In the genomic region with DNA sequence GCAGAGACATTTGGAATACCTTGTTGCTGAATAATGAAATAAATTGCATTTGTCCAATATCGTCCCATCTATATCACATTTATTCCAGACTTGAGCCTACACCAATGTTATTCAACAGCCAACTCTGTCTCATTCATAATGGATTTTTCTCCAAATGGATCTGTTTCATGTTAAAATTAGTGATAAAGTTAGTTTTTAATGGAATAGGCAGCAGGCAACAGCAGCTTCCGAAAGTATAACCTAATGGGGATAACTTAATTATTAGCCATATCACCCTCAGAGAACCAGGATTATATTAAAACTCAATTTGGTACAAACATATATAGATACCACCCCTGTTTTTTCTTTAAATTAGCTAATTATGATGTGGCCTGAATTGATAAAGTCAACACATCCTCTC, we compare ENCODE assay signal across 15 cellular contexts.
DNase-seq lines count a peak whose midpoint lies in the region; ATAC-seq, FAIRE-seq and TF ChIP-seq lines count a peak whose summit lies in the region.
"Had no signal": no experiment of that assay in that cellular context is flagged by ENCODE, and none has a peak within 500 bp of the region (broad histone marks: within the 10 kb centered on the region; RNA-seq: fewer than 3 reads in every experiment).

No MANE protein-coding gene starts in this region.

- in situ Hi-C loops in GM12878 (cut with MboI) (no loop called here), GM13977 (cut with MboI; ENCODE audit: low pct_unique_long_range_greater_than_20kb, low sequenced_read_pairs, unreplicated experiment) (no loop called here)

- TF ChIP-seq CTCF in SK-N-SH (IDR thresholded peaks at IDR 0.05) = no peak
- TF ChIP-seq CTCF in GM12878 (IDR thresholded peaks at IDR 0.05 in 2 of 3, conservative IDR thresholded peaks at IDR 0.05 in 1 of 3; ENCODE audit: control insufficient read depth in 2 of 3, extremely low read depth in 1 of 3, insufficient read depth in 1 of 3, low read depth in 3 of 3, low read length in 3 of 3) = no peak
- no peak for TF ChIP-seq CTCF in GM13977 (IDR thresholded peaks at IDR 0.05; ENCODE audit: extremely low read depth, insufficient read depth, missing control alignments)

- H3K9ac ChIP-seq in SK-N-SH = no peak overlapping the region
- H3K9ac ChIP-seq in GM12878 (ENCODE audit: control insufficient read depth, insufficient read depth, low read length) = no peak overlapping the region

- DNase-seq in CD4-positive, alpha-beta memory T cell = no peak
- peak; percentile 28 for DNase-seq in SK-N-SH
- no peak for DNase-seq in GM12878 (ENCODE audit: low read depth, low spot score)
- no peak for DNase-seq in natural killer cell treated with Interleukin-12 subunit alpha and Interleukin-12 subunit beta and Interleukin-15 and Interleukin-18, amount 100 ng/mL, for 72 hours (ENCODE audit: low spot score)
- no peak for DNase-seq in activated naive CD4-positive, alpha-beta T cell treated with anti-CD3 and anti-CD28 coated beads, Interleukin-2, amount 50 U/mL, for 16 hours
- DNase-seq in GM13977 (ENCODE audit: low spot score) = no peak
- DNase-seq: C1 segment of cervical spinal cord, DMS79, HCEC 1CT, HFFc6 had no signal

- H4K20me1 ChIP-seq in SK-N-SH (ENCODE audit: insufficient read depth) (no peaks in the 10 kb centered on the region), GM12878 (ENCODE audit: control insufficient read depth, insufficient read depth) (no peaks in the 10 kb centered on the region)

- POLR2A ChIA-PET in CD4-positive, alpha-beta memory T cell (lab: Charles Lee; ENCODE audit: partially characterized antibody) = interaction anchor here (3.0 to 28.8 kb wide), 4 partner anchors 14 to 275 kb away, joined by 8 to 628 read pairs (median 210); no protein-coding TSS in a partner anchor
- POLR2A ChIA-PET in SK-N-SH (lab: Yijun Ruan, JAX) (no interaction called here), GM12878 (lab: Charles Lee) (interaction anchor here (0.6 to 4.5 kb wide), 6 partner anchors 8 to 86 kb away, joined by 3 to 37 read pairs (median 7); partner anchors contain the start of gene ICE2)

- SMC1A ChIA-PET in GM12878 (lab: Charles Lee; ENCODE audit: uncharacterized antibody, unreplicated experiment) = interaction anchor here (0.7 to 18.4 kb wide), 14 partner anchors 9 to 351 kb away, joined by 3 to 480 read pairs (median 6); partner anchors contain the start of gene ICE2

- peaks cover 69 to 88% (median 76%) of the 10 kb centered on the region in 4 donors for H3K4me1 Mint-ChIP-seq in CD4-positive, alpha-beta memory T cell
- H3K4me1 Mint-ChIP-seq in natural killer cell treated with Interleukin-12 subunit alpha and Interleukin-12 subunit beta and Interleukin-15 and Interleukin-18, amount 100 ng/mL, for 72 hours (ENCODE audit: low read depth in 2 of 2) = peaks cover 64 to 70% of the 10 kb centered on the region in 2 donors

- H3K36me3 Mint-ChIP-seq in CD4-positive, alpha-beta memory T cell = peaks cover 20 to 49% of the 10 kb centered on the region in 2 donors
- peaks cover 15% of the 10 kb centered on the region for H3K36me3 Mint-ChIP-seq in natural killer cell treated with Interleukin-12 subunit alpha and Interleukin-12 subunit beta and Interleukin-15 and Interleukin-18, amount 100 ng/mL, for 72 hours

- H3K27ac ChIP-seq in CD4-positive, alpha-beta memory T cell (ENCODE audit: low read depth, low read length) = peak overlapping the region; percentile 14
- H3K27ac ChIP-seq in SK-N-SH (ENCODE audit: low read depth in 2 of 2, low read length in 1 of 2) = no peak overlapping the region
- H3K27ac ChIP-seq in GM12878 (ENCODE audit: control insufficient read depth, insufficient read depth) = peak overlapping the region; percentile 90

- no peaks in the 10 kb centered on the region for H3F3A ChIP-seq in SK-N-SH (replicated peaks; ENCODE audit: insufficient read depth)

- H3K36me3 ChIP-seq in CD4-positive, alpha-beta memory T cell (ENCODE audit: insufficient read depth, low read length) = no peaks in the 10 kb centered on the region
- H3K36me3 ChIP-seq in SK-N-SH (replicated peaks in 1 of 2; ENCODE audit: control insufficient read depth in 1 of 2, insufficient read depth in 2 of 2, low read length in 1 of 2) (no peaks in the 10 kb centered on the region), GM12878 (ENCODE audit: control insufficient read depth in 2 of 2, insufficient read depth in 2 of 2, low read length in 1 of 2) (no peaks in the 10 kb centered on the region)

- peaks cover 96% of the 10 kb centered on the region for H3K4me1 ChIP-seq in CD4-positive, alpha-beta memory T cell (ENCODE audit: insufficient read depth, low read length)
- H3K4me1 ChIP-seq in SK-N-SH (ENCODE audit: control insufficient read depth in 1 of 2, insufficient read depth in 2 of 2, low read depth in 1 of 2, low read length in 1 of 2) = peaks cover 0 to 11% of the 10 kb centered on the region in 2 experiments; a peak in 2 of 4 replicates
- peaks cover 57% of the 10 kb centered on the region for H3K4me1 ChIP-seq in GM12878 (ENCODE audit: control insufficient read depth, insufficient read depth, low read length)

- H3K27me3 ChIP-seq in CD4-positive, alpha-beta memory T cell (ENCODE audit: insufficient read depth, low read length) = no peaks in the 10 kb centered on the region
- H3K27me3 ChIP-seq in SK-N-SH (ENCODE audit: insufficient read depth) = no peaks in the 10 kb centered on the region
- H3K27me3 ChIP-seq in GM12878 (replicated peaks in 1 of 2; ENCODE audit: control insufficient read depth in 2 of 2, insufficient read depth in 2 of 2, low read length in 1 of 2) = no peaks in the 10 kb centered on the region

- H3K79me2 ChIP-seq in SK-N-SH (ENCODE audit: insufficient read depth) (no peaks in the 10 kb centered on the region), GM12878 (ENCODE audit: control insufficient read depth, insufficient read depth, low read length) (peaks cover 76% of the 10 kb centered on the region)

- no peak for TF ChIP-seq POLR2A in GM12878 (IDR thresholded peaks at IDR 0.05; ENCODE audit: low read depth, low read length)

- no peaks in the 10 kb centered on the region for H3K9me3 ChIP-seq in CD4-positive, alpha-beta memory T cell (ENCODE audit: control insufficient read depth in 1 of 2, low read length in 2 of 2)
- H3K9me3 ChIP-seq in SK-N-SH (no peaks in the 10 kb centered on the region), GM12878 (replicated peaks; ENCODE audit: control insufficient read depth, insufficient read depth, low read length) (no peaks in the 10 kb centered on the region)

- H3K27ac Mint-ChIP-seq in CD4-positive, alpha-beta memory T cell = peak overlapping the region; percentile 10 to 96 (median 91)
- H3K27ac Mint-ChIP-seq in natural killer cell treated with Interleukin-12 subunit alpha and Interleukin-12 subunit beta and Interleukin-15 and Interleukin-18, amount 100 ng/mL, for 72 hours = peak overlapping the region; percentile 69 to 80
- H3K27ac Mint-ChIP-seq: B cell, HFFc6 had no signal

- no peaks in the 10 kb centered on the region for H3K9me2 ChIP-seq in SK-N-SH

- intact Hi-C loops in CD4-positive, alpha-beta memory T cell (cut with micrococcal nuclease) = no loop called here
- intact Hi-C loops in GM12878 (cut with micrococcal nuclease; ENCODE audit: unreplicated experiment) = no loop called here

- H3K9me3 Mint-ChIP-seq in CD4-positive, alpha-beta memory T cell = peaks cover 0 to 2% (median 0%) of the 10 kb centered on the region in 8 donors
- H3K9me3 Mint-ChIP-seq in natural killer cell treated with Interleukin-12 subunit alpha and Interleukin-12 subunit beta and Interleukin-15 and Interleukin-18, amount 100 ng/mL, for 72 hours = no peaks in the 10 kb centered on the region
- H3K9me3 Mint-ChIP-seq: HFFc6 had no signal

- no TSS peak for BruUV-seq in GM12878 (replicated peaks; lab: Mats Ljungman, UMichigan)

- TF ChIP-seq EP300 in SK-N-SH (IDR thresholded peaks at IDR 0.05; ENCODE audit: borderline replicate concordance in 1 of 2, low read depth in 1 of 2, low read length in 1 of 2) = peak in 1 of 2 experiments; percentile 80; a peak in 1 of 4 replicates
- no peak for TF ChIP-seq EP300 in GM12878 (IDR thresholded peaks at IDR 0.05; ENCODE audit: borderline replicate concordance in 1 of 2, control insufficient read depth in 1 of 2, low read depth in 2 of 2, low read length in 2 of 2)

- H2AFZ ChIP-seq in SK-N-SH (ENCODE audit: low read depth) (no peak overlapping the region), GM12878 (ENCODE audit: control insufficient read depth, low read depth, low read length) (no peak overlapping the region)

- RAD21 ChIA-PET in GM12878 (lab: Charles Lee; ENCODE audit: unreplicated experiment) = interaction anchor here (1.3 to 16.7 kb wide), 10 partner anchors 9 to 352 kb away, joined by 3 to 309 read pairs (median 10); no protein-coding TSS in a partner anchor

- CTCF ChIA-PET in CD4-positive, alpha-beta memory T cell (lab: Charles Lee; ENCODE audit: partially characterized antibody) = interaction anchor here (1.1 to 6.7 kb wide), 8 partner anchors 12 to 352 kb away, joined by 3 to 37 read pairs (median 4); no protein-coding TSS in a partner anchor
- CTCF ChIA-PET in SK-N-SH (lab: Yijun Ruan, JAX) = interaction anchor here (0.9 to 1.7 kb wide), 11 partner anchors 9 to 1268 kb away, joined by 3 to 7 read pairs (median 4); no protein-coding TSS in a partner anchor
- CTCF ChIA-PET in GM12878 (lab: Yijun Ruan, JAX) = interaction anchor here (1.4 to 7.5 kb wide), 9 partner anchors 9 to 57 kb away, joined by 4 to 55 read pairs (median 14); no protein-coding TSS in a partner anchor

- H3K4me2 ChIP-seq in SK-N-SH (no peak overlapping the region), GM12878 (ENCODE audit: control insufficient read depth, insufficient read depth) (peak overlapping the region; percentile 41)

- TF ChIP-seq RAD21 in SK-N-SH (IDR thresholded peaks at IDR 0.05; ENCODE audit: low read length) (no peak), GM12878 (IDR thresholded peaks at IDR 0.05; ENCODE audit: insufficient read depth, low read depth, low read length) (no peak)

- WGBS in SK-N-SH (ENCODE audit: low lambda C conversion rate) = 42% methylated on average over 2 of the region's 2 CpGs
- WGBS in GM12878 (ENCODE audit: insufficient coverage, insufficient replicate concordance, low lambda C conversion rate, missing lambda C conversion rate) = 96% methylated on average over 2 of the region's 2 CpGs

- H3K4me3 ChIP-seq in CD4-positive, alpha-beta memory T cell (ENCODE audit: low read length in 2 of 2) = no peak overlapping the region
- H3K4me3 ChIP-seq in SK-N-SH (ENCODE audit: low read depth in 2 of 2, low read length in 1 of 2) = no peak overlapping the region
- no peak overlapping the region for H3K4me3 ChIP-seq in GM12878
- H3K4me3 ChIP-seq: K562 had no signal

- H3K27me3 Mint-ChIP-seq in CD4-positive, alpha-beta memory T cell = no peaks in the 10 kb centered on the region
- no peaks in the 10 kb centered on the region for H3K27me3 Mint-ChIP-seq in natural killer cell treated with Interleukin-12 subunit alpha and Interleukin-12 subunit beta and Interleukin-15 and Interleukin-18, amount 100 ng/mL, for 72 hours
- H3K27me3 Mint-ChIP-seq: B cell had no signal

- ATAC-seq in GM12878 = no peak
- no peak for ATAC-seq in natural killer cell treated with Interleukin-12 subunit alpha and Interleukin-12 subunit beta and Interleukin-15 and Interleukin-18, amount 100 ng/mL, for 72 hours
- no peak for ATAC-seq in HG03108 (IDR thresholded peaks at IDR 0.05; ENCODE audit: unreplicated experiment)
- ATAC-seq: K562 had no signal

- FAIRE-seq in GM12878 (lab: Jason Lieb, UNC) = no peak
- FAIRE-seq: A204.1, G401.6, K562 had no signal

- peak overlapping the region in 5 of 8 donors; percentile 15 to 67 (median 35) for H3K4me3 Mint-ChIP-seq in CD4-positive, alpha-beta memory T cell
- H3K4me3 Mint-ChIP-seq in natural killer cell treated with Interleukin-12 subunit alpha and Interleukin-12 subunit beta and Interleukin-15 and Interleukin-18, amount 100 ng/mL, for 72 hours = no peak overlapping the region
- H3K4me3 Mint-ChIP-seq: B cell, HFFc6 had no signal

Comparison
In these comparisons a context has a peak if more than half of its experiments do, and no peak if none do; other contexts are left out.
1. H3K27ac ChIP-seq: peak in CD4-positive, alpha-beta memory T cell (single experiment) and GM12878 (single experiment); none in SK-N-SH (0 of 2).